ENCODE assay signal across 1 cellular context in the genomic region with DNA sequence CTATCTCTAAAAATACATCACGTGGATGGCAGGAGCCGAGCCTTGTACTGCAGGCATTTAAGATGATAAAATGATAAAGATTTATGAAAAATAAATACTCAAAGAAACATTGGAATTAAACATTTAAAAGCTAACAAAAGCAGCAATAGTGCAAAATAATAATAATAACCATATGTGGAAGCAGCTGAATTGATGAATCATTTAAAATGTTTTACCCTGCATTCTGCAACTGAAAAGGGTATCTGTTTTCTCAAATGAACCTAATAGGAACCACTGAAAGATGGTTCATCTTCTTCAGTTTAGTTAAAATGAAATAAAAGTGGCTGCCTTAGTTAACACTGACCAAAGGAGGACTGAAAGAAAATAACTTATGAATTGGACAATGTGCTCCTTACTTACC.
TF ChIP-seq lines count a peak whose summit lies in the region.

No MANE protein-coding gene starts in this region.

TF ChIP-seq in GM23338, 12 proteins besides CTCF, POLR2A, EP300 and RAD21 (continued from another document):
- TF ChIP-seq, protein P1, sequence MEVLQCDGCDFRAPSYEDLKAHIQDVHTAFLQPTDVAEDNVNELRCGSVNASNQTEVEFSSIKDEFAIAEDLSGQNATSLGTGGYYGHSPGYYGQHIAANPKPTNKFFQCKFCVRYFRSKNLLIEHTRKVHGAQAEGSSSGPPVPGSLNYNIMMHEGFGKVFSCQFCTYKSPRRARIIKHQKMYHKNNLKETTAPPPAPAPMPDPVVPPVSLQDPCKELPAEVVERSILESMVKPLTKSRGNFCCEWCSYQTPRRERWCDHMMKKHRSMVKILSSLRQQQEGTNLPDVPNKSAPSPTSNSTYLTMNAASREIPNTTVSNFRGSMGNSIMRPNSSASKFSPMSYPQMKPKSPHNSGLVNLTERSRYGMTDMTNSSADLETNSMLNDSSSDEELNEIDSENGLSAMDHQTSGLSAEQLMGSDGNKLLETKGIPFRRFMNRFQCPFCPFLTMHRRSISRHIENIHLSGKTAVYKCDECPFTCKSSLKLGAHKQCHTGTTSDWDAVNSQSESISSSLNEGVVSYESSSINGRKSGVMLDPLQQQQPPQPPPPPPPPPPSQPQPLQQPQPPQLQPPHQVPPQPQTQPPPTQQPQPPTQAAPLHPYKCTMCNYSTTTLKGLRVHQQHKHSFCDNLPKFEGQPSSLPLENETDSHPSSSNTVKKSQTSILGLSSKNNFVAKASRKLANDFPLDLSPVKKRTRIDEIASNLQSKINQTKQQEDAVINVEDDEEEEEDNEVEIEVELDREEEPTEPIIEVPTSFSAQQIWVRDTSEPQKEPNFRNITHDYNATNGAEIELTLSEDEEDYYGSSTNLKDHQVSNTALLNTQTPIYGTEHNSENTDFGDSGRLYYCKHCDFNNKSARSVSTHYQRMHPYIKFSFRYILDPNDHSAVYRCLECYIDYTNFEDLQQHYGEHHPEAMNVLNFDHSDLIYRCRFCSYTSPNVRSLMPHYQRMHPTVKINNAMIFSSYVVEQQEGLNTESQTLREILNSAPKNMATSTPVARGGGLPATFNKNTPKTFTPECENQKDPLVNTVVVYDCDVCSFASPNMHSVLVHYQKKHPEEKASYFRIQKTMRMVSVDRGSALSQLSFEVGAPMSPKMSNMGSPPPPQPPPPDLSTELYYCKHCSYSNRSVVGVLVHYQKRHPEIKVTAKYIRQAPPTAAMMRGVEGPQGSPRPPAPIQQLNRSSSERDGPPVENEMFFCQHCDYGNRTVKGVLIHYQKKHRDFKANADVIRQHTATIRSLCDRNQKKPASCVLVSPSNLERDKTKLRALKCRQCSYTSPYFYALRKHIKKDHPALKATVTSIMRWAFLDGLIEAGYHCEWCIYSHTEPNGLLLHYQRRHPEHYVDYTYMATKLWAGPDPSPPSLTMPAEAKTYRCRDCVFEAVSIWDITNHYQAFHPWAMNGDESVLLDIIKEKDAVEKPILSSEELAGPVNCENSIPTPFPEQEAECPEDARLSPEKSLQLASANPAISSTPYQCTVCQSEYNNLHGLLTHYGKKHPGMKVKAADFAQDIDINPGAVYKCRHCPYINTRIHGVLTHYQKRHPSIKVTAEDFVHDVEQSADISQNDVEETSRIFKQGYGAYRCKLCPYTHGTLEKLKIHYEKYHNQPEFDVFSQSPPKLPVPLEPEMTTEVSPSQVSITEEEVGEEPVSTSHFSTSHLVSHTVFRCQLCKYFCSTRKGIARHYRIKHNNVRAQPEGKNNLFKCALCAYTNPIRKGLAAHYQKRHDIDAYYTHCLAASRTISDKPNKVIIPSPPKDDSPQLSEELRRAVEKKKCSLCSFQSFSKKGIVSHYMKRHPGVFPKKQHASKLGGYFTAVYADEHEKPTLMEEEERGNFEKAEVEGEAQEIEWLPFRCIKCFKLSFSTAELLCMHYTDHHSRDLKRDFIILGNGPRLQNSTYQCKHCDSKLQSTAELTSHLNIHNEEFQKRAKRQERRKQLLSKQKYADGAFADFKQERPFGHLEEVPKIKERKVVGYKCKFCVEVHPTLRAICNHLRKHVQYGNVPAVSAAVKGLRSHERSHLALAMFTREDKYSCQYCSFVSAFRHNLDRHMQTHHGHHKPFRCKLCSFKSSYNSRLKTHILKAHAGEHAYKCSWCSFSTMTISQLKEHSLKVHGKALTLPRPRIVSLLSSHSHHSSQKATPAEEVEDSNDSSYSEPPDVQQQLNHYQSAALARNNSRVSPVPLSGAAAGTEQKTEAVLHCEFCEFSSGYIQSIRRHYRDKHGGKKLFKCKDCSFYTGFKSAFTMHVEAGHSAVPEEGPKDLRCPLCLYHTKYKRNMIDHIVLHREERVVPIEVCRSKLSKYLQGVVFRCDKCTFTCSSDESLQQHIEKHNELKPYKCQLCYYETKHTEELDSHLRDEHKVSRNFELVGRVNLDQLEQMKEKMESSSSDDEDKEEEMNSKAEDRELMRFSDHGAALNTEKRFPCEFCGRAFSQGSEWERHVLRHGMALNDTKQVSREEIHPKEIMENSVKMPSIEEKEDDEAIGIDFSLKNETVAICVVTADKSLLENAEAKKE (CRISPR knock-in tag; IDR thresholded peaks at IDR 0.05) = no peak
- TF ChIP-seq JUNB (IDR thresholded peaks at IDR 0.05; ENCODE audit: unreplicated experiment) (no peak), ZNF331 (CRISPR knock-in tag; IDR thresholded peaks at IDR 0.05; ENCODE audit: low read depth) (no peak), EZH2phosphoT487 (IDR thresholded peaks at IDR 0.05; ENCODE audit: unreplicated experiment) (no peak), CREB1 (CRISPR knock-in tag; IDR thresholded peaks at IDR 0.05; ENCODE audit: low read depth) (no peak)
- TF ChIP-seq, protein P2, sequence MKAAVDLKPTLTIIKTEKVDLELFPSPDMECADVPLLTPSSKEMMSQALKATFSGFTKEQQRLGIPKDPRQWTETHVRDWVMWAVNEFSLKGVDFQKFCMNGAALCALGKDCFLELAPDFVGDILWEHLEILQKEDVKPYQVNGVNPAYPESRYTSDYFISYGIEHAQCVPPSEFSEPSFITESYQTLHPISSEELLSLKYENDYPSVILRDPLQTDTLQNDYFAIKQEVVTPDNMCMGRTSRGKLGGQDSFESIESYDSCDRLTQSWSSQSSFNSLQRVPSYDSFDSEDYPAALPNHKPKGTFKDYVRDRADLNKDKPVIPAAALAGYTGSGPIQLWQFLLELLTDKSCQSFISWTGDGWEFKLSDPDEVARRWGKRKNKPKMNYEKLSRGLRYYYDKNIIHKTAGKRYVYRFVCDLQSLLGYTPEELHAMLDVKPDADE (IDR thresholded peaks at IDR 0.05) = no peak
- TF ChIP-seq, protein P3, sequence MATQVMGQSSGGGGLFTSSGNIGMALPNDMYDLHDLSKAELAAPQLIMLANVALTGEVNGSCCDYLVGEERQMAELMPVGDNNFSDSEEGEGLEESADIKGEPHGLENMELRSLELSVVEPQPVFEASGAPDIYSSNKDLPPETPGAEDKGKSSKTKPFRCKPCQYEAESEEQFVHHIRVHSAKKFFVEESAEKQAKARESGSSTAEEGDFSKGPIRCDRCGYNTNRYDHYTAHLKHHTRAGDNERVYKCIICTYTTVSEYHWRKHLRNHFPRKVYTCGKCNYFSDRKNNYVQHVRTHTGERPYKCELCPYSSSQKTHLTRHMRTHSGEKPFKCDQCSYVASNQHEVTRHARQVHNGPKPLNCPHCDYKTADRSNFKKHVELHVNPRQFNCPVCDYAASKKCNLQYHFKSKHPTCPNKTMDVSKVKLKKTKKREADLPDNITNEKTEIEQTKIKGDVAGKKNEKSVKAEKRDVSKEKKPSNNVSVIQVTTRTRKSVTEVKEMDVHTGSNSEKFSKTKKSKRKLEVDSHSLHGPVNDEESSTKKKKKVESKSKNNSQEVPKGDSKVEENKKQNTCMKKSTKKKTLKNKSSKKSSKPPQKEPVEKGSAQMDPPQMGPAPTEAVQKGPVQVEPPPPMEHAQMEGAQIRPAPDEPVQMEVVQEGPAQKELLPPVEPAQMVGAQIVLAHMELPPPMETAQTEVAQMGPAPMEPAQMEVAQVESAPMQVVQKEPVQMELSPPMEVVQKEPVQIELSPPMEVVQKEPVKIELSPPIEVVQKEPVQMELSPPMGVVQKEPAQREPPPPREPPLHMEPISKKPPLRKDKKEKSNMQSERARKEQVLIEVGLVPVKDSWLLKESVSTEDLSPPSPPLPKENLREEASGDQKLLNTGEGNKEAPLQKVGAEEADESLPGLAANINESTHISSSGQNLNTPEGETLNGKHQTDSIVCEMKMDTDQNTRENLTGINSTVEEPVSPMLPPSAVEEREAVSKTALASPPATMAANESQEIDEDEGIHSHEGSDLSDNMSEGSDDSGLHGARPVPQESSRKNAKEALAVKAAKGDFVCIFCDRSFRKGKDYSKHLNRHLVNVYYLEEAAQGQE (IDR thresholded peaks at IDR 0.05; ENCODE audit: unreplicated experiment) = no peak
